In the genomic region with DNA sequence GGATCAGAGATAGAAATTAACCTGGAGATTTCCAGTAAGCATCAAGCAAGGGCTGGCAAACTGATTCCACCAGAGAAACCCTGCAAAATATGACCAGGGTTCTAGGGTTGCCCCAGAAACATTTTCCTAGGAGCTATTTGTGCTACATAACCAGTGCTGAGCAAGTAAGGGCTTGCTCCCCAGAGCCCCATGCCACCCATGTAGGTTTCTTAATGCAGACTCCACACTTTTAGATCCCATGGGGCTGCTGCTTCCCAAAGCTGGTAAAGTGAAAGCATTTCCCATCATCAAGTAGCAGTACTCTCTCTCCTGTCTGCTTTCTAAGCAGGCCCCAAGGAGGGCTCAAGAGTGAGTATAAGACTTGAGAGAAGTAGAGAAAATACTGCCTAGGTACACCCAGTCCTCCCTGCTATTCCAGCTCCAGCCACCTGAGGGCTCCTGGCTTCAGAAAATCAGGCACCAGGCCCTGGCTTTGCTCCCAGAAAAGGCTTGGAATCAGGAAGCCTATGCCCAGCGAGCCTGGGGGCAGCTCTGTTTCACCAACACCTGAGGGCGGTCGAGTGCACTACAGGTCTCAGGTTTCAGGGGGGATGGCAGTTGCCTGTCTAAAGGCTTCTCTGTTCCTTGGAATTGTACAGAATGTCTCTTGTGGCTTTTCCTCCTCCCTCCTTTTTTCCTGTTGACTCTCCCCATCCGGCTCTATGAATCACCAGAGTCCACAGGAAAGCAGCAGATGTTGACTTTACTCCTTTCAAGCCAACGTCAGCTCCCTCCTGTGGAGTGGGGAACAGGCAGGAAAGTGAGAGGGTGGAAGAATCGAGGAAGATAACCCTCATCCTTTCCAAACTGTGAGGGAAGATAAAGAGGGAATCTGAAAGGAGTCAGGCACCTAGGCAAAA, we compare ENCODE assay signal across 8 cellular contexts. TPM values are rescaled to one million over a fixed set of nuclear protein-coding genes. Genes with fewer than 3 reads are reported as not detected.
DNase-seq lines count a peak whose midpoint lies in the region; ATAC-seq and TF ChIP-seq lines count a peak whose summit lies in the region.

No MANE protein-coding gene starts in this region.

- H3K27ac Mint-ChIP-seq in H9, result peak overlapping the region; percentile 33 to 95 (median 46); a peak in 4 of 7 replicates
- H3K27ac Mint-ChIP-seq in activated CD4-positive, alpha-beta T cell treated with anti-CD3 and anti-CD28 coated beads for 36 hours, result no peak overlapping the region

- H3K4me3 Mint-ChIP-seq in H9, result peak overlapping the region; percentile 39 to 73
- H3K4me3 Mint-ChIP-seq in activated CD4-positive, alpha-beta T cell treated with anti-CD3 and anti-CD28 coated beads for 36 hours, result no peak overlapping the region

- no peak overlapping the region for H4K5ac ChIP-seq in H9 (ENCODE audit: insufficient read length, low read depth, low read length)

- peak overlapping the region; percentile 41 for H3K4me2 ChIP-seq in H9 (ENCODE audit: insufficient read depth, insufficient read length, low read length)

- peak overlapping the region; percentile 95 for H2AFZ ChIP-seq in H9 (ENCODE audit: low read length)

- no peak overlapping the region for H2BK15ac ChIP-seq in H9 (ENCODE audit: low read depth, low read length)

- no peaks in the 10 kb centered on the region for H4K20me1 ChIP-seq in H9 (ENCODE audit: control insufficient read depth, insufficient read depth, insufficient read length)

- peak overlapping the region; percentile 45 for H3K9ac ChIP-seq in H9 (ENCODE audit: extremely low read depth, insufficient read length, low read length)

- no peak overlapping the region for H3T11ph ChIP-seq in H9 (ENCODE audit: low read length)

- DNase-seq in Ammon's horn (ENCODE audit: low spot score), result peak; percentile 92
- peak; percentile 98 for DNase-seq in H9
- peak; percentile 99 for DNase-seq in NCI-H345 (lab: John Stamatoyannopoulos, UW)
- peak; percentile 74 for DNase-seq in activated CD4-positive, alpha-beta T cell treated with anti-CD3 and anti-CD28 coated beads for 36 hours
- peak; percentile 96 for DNase-seq in coronary artery (ENCODE audit: low spot score)
- peak; percentile 100 for DNase-seq in kidney glomerular epithelial cell (lab: John Stamatoyannopoulos, UW)
- DNase-seq in stimulated activated CD4-positive, alpha-beta T cell treated with anti-CD3 and anti-CD28 coated beads, Interleukin-12 subunit alpha, Interleukin-12 subunit beta, amount 100 ng/mL, for 4 hours, result peak; percentile 42

- H3K9me3 ChIP-seq in H9 (ENCODE audit: control insufficient read depth, low read depth, low read length), result no peaks in the 10 kb centered on the region

- no peak overlapping the region for H3K18ac ChIP-seq in H9 (ENCODE audit: insufficient read length, low read depth, low read length)

- H3K4me1 Mint-ChIP-seq in H9, result peaks cover 16 to 17% of the 10 kb centered on the region in 2 experiments
- H3K4me1 Mint-ChIP-seq in activated CD4-positive, alpha-beta T cell treated with anti-CD3 and anti-CD28 coated beads for 36 hours, result no peaks in the 10 kb centered on the region

- POLR2A ChIA-PET in activated CD4-positive, alpha-beta T cell treated with anti-CD3 and anti-CD28 coated beads for 36 hours (lab: Charles Lee), result interaction anchor here (0.6 to 1.0 kb wide), 2 partner anchors 32 to 160 kb away, joined by 3 to 4 read pairs; no protein-coding TSS in a partner anchor

- H3K79me1 ChIP-seq in H9 (ENCODE audit: insufficient read depth, low read depth, low read length, poor library complexity, severe bottlenecking), result no peaks in the 10 kb centered on the region

- H3K23me2 ChIP-seq in H9 (ENCODE audit: insufficient read length, low read depth, low read length, poor library complexity, severe bottlenecking), result peaks cover 4% of the 10 kb centered on the region

- no peak overlapping the region for H2BK20ac ChIP-seq in H9 (ENCODE audit: low read depth, low read length, poor library complexity, severe bottlenecking)

- peak overlapping the region; percentile 25 for H3K4me3 ChIP-seq in coronary artery

- peak; percentile 98 for TF ChIP-seq CTCF in H9 (conservative IDR thresholded peaks at IDR 0.05)
- TF ChIP-seq CTCF in coronary artery (IDR thresholded peaks at IDR 0.05), result peak; percentile 82

- H2AK5ac ChIP-seq in H9 (ENCODE audit: insufficient read length, low read length), result no peak overlapping the region

- no peaks in the 10 kb centered on the region for H3K36me3 Mint-ChIP-seq in H9 (ENCODE audit: insufficient read depth in 1 of 3, low read depth in 3 of 3)
- no peaks in the 10 kb centered on the region for H3K36me3 Mint-ChIP-seq in activated CD4-positive, alpha-beta T cell treated with anti-CD3 and anti-CD28 coated beads for 36 hours (ENCODE audit: low read depth)

- no peak overlapping the region for H3K14ac ChIP-seq in H9 (ENCODE audit: insufficient read depth, low read length)

- H3K79me2 ChIP-seq in H9 (ENCODE audit: insufficient read depth, low read length), result no peaks in the 10 kb centered on the region

- CTCF ChIA-PET in activated CD4-positive, alpha-beta T cell treated with anti-CD3 and anti-CD28 coated beads for 36 hours (lab: Charles Lee), result interaction anchor here (0.6 to 3.1 kb wide), 17 partner anchors 9 to 124 kb away, joined by 3 to 20 read pairs (median 5); a partner anchor contains a TSS

- no peak overlapping the region for H2BK12ac ChIP-seq in H9 (ENCODE audit: insufficient read length, low read depth, low read length)

- H3K23ac ChIP-seq in H9 (ENCODE audit: insufficient read length, low read depth, low read length), result no peak overlapping the region

- H3K4ac ChIP-seq in H9 (ENCODE audit: low read depth, low read length), result no peak overlapping the region

- H3K56ac ChIP-seq in H9 (ENCODE audit: insufficient read length, low read depth, low read length), result no peak overlapping the region

- intact Hi-C loops in activated CD4-positive, alpha-beta T cell treated with anti-CD3 and anti-CD28 coated beads for 36 hours (cut with DNase I, micrococcal nuclease), result loop anchor here (1.0 to 5.0 kb wide), 4 partner anchors 15 to 121 kb away; a partner anchor contains a TSS

- no peak overlapping the region for H4K8ac ChIP-seq in H9 (replicated peaks; ENCODE audit: insufficient read length, low read depth, low read length)

- ATAC-seq in activated CD4-positive, alpha-beta T cell treated with anti-CD3 and anti-CD28 coated beads for 36 hours, result peak; percentile 78
- ATAC-seq in GM21447 (IDR thresholded peaks at IDR 0.05; ENCODE audit: unreplicated experiment), result no peak

- no peaks in the 10 kb centered on the region for H3K4me1 ChIP-seq in H9 (ENCODE audit: insufficient read depth, low read length)

- no CpG with 5 or more reads among the region's 6 CpGs for WGBS in H9 (ENCODE audit: extremely low coverage, insufficient read length, low lambda C conversion rate)

- H2BK5ac ChIP-seq in H9 (ENCODE audit: insufficient read length, low read length), result no peak overlapping the region

- H3K9me3 Mint-ChIP-seq in H9, result no peaks in the 10 kb centered on the region
- no peaks in the 10 kb centered on the region for H3K9me3 Mint-ChIP-seq in activated CD4-positive, alpha-beta T cell treated with anti-CD3 and anti-CD28 coated beads for 36 hours (ENCODE audit: low read depth)

- H3K27me3 ChIP-seq in H9 (ENCODE audit: insufficient read depth, low read length), result no peaks in the 10 kb centered on the region

- no peak overlapping the region for H4K91ac ChIP-seq in H9 (ENCODE audit: insufficient read length, low read depth, low read length)

- H3K27me3 Mint-ChIP-seq in H9 (ENCODE audit: low read depth), result peaks cover 13% of the 10 kb centered on the region
- no peaks in the 10 kb centered on the region for H3K27me3 Mint-ChIP-seq in activated CD4-positive, alpha-beta T cell treated with anti-CD3 and anti-CD28 coated beads for 36 hours

- no peak overlapping the region for H3K27ac ChIP-seq in H9 (ENCODE audit: insufficient read length, low read depth, low read length)
- peak overlapping the region; percentile 91 to 95 for H3K27ac ChIP-seq in coronary artery

- H2BK120ac ChIP-seq in H9 (ENCODE audit: low read depth, low read length, poor library complexity, severe bottlenecking), result no peak overlapping the region

RNA-seq across cellular contexts. Expression of a gene that starts 6.2 kb away (rescaled TPM):
- 0.18 and 0.28 TPM in 2 replicates for total RNA-seq in H9 (2021)
- under 1 TPM; 0.30 to 0.55 TPM for total RNA-seq in activated CD4-positive, alpha-beta T cell treated with anti-CD3 and anti-CD28 coated beads for 36 hours

RNA-seq across cellular contexts. Expression of a gene that starts 18.0 kb away (rescaled TPM):
- total RNA-seq in H9 (2021), result 0.04 and 0.09 TPM in 2 replicates
- total RNA-seq in activated CD4-positive, alpha-beta T cell treated with anti-CD3 and anti-CD28 coated beads for 36 hours, result 1 to 10 TPM in 1 of 2 experiments, under 1 TPM in 1; 0.86 to 1.0 TPM

RNA-seq across cellular contexts. Expression of a gene that starts 26.7 kb away (rescaled TPM):
- total RNA-seq in H9 (2021), result 11.2 and 13.7 TPM in 2 replicates
- 10 to 100 TPM; 22.6 to 26.4 TPM for total RNA-seq in activated CD4-positive, alpha-beta T cell treated with anti-CD3 and anti-CD28 coated beads for 36 hours

RNA-seq across cellular contexts. Expression of a gene that starts 33.0 kb away (rescaled TPM):
- total RNA-seq in H9 (2021), result 33.9 TPM in 2 replicates
- total RNA-seq in activated CD4-positive, alpha-beta T cell treated with anti-CD3 and anti-CD28 coated beads for 36 hours, result 10 to 100 TPM; 20.0 to 22.0 TPM

RNA-seq across cellular contexts. Expression of a gene that starts 35.4 kb away (rescaled TPM):
- 298 and 306 TPM in 2 replicates for total RNA-seq in H9 (2021)
- total RNA-seq in activated CD4-positive, alpha-beta T cell treated with anti-CD3 and anti-CD28 coated beads for 36 hours, result 100 to 1,000 TPM; 293 to 330 TPM

Comparison
In these comparisons a context has a peak if more than half of its experiments do, and no peak if none do; other contexts are left out.
1. DNase-seq: peak in every context shown above with its lines; median percentile 100 in kidney glomerular epithelial cell; 99 in NCI-H345; 98 in H9; 96 in coronary artery; 92 in Ammon's horn; 74 in activated CD4-positive, alpha-beta T cell treated with anti-CD3 and anti-CD28 coated beads for 36 hours; 42 in stimulated activated CD4-positive, alpha-beta T cell treated with anti-CD3 and anti-CD28 coated beads, Interleukin-12 subunit alpha, Interleukin-12 subunit beta, amount 100 ng/mL, for 4 hours.